10 cellular contexts compared by ENCODE assay signal in the genomic region with DNA sequence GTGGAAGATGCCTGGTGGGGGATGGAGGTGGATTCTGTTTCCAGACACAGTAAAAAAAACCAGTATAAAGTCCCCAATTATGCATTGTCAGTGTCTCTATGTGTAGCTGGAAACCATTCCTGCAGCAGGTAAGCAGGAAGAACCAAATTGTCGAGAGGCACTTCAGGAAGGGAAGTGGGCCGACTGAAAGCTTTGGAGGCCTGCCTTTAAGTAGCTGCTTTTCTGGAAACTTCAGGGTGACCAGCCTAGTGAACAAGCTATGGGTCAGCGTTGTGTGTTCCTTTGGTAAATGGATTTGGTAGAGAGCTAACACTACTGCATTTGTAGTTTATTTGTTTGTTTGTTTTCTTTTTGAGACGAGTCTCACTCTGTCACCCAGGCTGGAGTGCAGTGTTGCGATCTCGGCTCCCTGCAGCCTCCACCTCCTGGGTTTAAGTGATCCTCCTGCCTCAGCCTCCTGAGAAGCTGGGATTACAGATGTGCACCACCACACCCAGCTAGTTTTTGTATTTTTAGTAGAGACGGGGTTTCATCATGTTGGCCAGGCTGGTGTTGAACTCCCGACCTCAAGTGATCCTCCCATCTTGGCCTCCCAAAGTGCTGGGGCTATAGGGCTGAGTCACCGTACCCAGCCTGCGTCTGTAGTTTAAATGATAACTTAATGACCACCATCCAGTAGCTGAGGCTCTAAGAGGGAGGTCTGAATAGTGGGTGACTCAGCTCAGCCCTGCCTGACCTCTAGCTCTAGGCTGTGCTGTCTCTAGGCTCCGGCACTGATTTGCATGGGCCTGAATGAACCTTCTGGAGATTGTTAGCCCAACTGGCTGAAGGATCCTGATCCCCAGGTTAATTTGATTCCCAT. TPM values are rescaled to one million over a fixed set of nuclear protein-coding genes. Genes with fewer than 3 reads are reported as not detected.
DNase-seq lines count a peak whose midpoint lies in the region; ATAC-seq and TF ChIP-seq lines count a peak whose summit lies in the region.
"Had no signal": no experiment of that assay in that cellular context is flagged by ENCODE, and none has a peak within 500 bp of the region (broad histone marks: within the 10 kb centered on the region; RNA-seq: fewer than 3 reads in every experiment).

No MANE protein-coding gene starts in this region.

- H3K27me3 ChIP-seq in esophagus squamous epithelium, result no peaks in the 10 kb centered on the region

- H3K4me1 ChIP-seq in HEK293 (ENCODE audit: control insufficient read depth, insufficient read depth, low read length) (no peaks in the 10 kb centered on the region), esophagus squamous epithelium (peaks cover 0 to 13% (median 4%) of the 10 kb centered on the region in 3 donors)

- H3K9me3 ChIP-seq in HEK293 (ENCODE audit: control insufficient read depth, insufficient read depth, low read depth, low read length) (no peaks in the 10 kb centered on the region), esophagus squamous epithelium (no peaks in the 10 kb centered on the region)

- 0 out of 2 replicates have a peak overlapping the region, but pooled peaks have one; percentile 84 for H3K27ac ChIP-seq in 22Rv1
- no peak overlapping the region for H3K27ac ChIP-seq in HEK293 (ENCODE audit: extremely low read depth, low read depth, low read length)
- H3K27ac ChIP-seq in esophagus squamous epithelium, result no peak overlapping the region
- H3K27ac ChIP-seq: C4-2B had no signal

- POLR2A ChIA-PET in HEK293 (lab: Yijun Ruan, JAX), result interaction anchor here (1.1 kb wide), 1 partner anchor 9 kb away, joined by 3 read pairs; no protein-coding TSS in a partner anchor

- no peak overlapping the region for H3K4me3 ChIP-seq in HEK293 (ENCODE audit: low read depth, low read length)
- no peak overlapping the region for H3K4me3 ChIP-seq in esophagus squamous epithelium

- no peak for TF ChIP-seq CTCF in 22Rv1 (IDR thresholded peaks at IDR 0.05)
- no peak for TF ChIP-seq CTCF in HEK293 (tag by site-specific recombination; IDR thresholded peaks at IDR 0.05)
- no peak for TF ChIP-seq CTCF in esophagus squamous epithelium (IDR thresholded peaks at IDR 0.05)

- no peaks in the 10 kb centered on the region for H3K36me3 ChIP-seq in HEK293 (ENCODE audit: control insufficient read depth in 2 of 2, insufficient read depth in 1 of 2, low read length in 2 of 2)
- H3K36me3 ChIP-seq in esophagus squamous epithelium, result no peaks in the 10 kb centered on the region

- intact Hi-C loops in esophagus squamous epithelium (cut with DNase I), result no loop called here

- DNase-seq in T1000 (lab: John Stamatoyannopoulos, UW), result peak; percentile 11
- peak; percentile 61 for DNase-seq in hepatic stellate cell (ENCODE audit: low spot score)
- no peak for DNase-seq in NCI-H2196 (lab: John Stamatoyannopoulos, UW; ENCODE audit: unreplicated experiment)
- no peak for DNase-seq in esophagus squamous epithelium (lab: John Stamatoyannopoulos, UW)

- no peak for TF ChIP-seq POLR2A in esophagus squamous epithelium (IDR thresholded peaks at IDR 0.05)

- ATAC-seq in GM19463 (IDR thresholded peaks at IDR 0.05; ENCODE audit: unreplicated experiment) (no peak), HG02763 (IDR thresholded peaks at IDR 0.05; ENCODE audit: unreplicated experiment) (no peak)
- ATAC-seq: Right ventricle myocardium inferior had no signal

- CTCF ChIA-PET in HEK293 (lab: Yijun Ruan, JAX), result interaction anchor here (0.6 to 1.6 kb wide), 3 partner anchors 9 to 126 kb away, joined by 3 to 6 read pairs (median 4); no protein-coding TSS in a partner anchor

- 72 to 79% methylated on average over 11 of the region's 11 CpGs for WGBS in esophagus squamous epithelium, 2 donors

TF ChIP-seq in HEK293, 187 proteins besides CTCF, POLR2A, EP300 and RAD21:
- TF ChIP-seq SETDB1 (IDR thresholded peaks at IDR 0.05; ENCODE audit: insufficient read length, low read length) (peak; percentile 48), ZNF302 (tag by site-specific recombination; IDR thresholded peaks at IDR 0.05; ENCODE audit: low read depth) (no peak), GLIS1 (tag by site-specific recombination; IDR thresholded peaks at IDR 0.05) (peak; percentile 53), ZNF571 (tag by site-specific recombination; IDR thresholded peaks at IDR 0.05) (no peak), SCRT1 (tag by site-specific recombination; IDR thresholded peaks at IDR 0.05; ENCODE audit: borderline replicate concordance) (no peak), ZNF639 (tag by site-specific recombination; IDR thresholded peaks at IDR 0.05) (peak; percentile 25; the same call in 1 of the 2 replicates), WT1 (tag by site-specific recombination; IDR thresholded peaks at IDR 0.05) (peak; percentile 36; the same call in 1 of the 2 replicates), ZNF664 (tag by site-specific recombination; IDR thresholded peaks at IDR 0.05) (peak; percentile 47; the same call in 1 of the 2 replicates), ZSCAN30 (tag by site-specific recombination; IDR thresholded peaks at IDR 0.05) (no peak), ZNF211 (tag by site-specific recombination; IDR thresholded peaks at IDR 0.05; ENCODE audit: low read depth) (no peak), ZNF670 (tag by site-specific recombination; IDR thresholded peaks at IDR 0.05; ENCODE audit: low read depth) (no peak), SP7 (tag by site-specific recombination; IDR thresholded peaks at IDR 0.05) (peak; percentile 84), GFI1B (tag by site-specific recombination; IDR thresholded peaks at IDR 0.05) (no peak), ZFP37 (tag by site-specific recombination; IDR thresholded peaks at IDR 0.05) (no peak)
- TF ChIP-seq, protein P1, sequence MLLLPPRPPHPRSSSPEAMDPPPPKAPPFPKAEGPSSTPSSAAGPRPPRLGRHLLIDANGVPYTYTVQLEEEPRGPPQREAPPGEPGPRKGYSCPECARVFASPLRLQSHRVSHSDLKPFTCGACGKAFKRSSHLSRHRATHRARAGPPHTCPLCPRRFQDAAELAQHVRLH (tag by site-specific recombination; IDR thresholded peaks at IDR 0.05), result no peak
- TF ChIP-seq, protein P2, sequence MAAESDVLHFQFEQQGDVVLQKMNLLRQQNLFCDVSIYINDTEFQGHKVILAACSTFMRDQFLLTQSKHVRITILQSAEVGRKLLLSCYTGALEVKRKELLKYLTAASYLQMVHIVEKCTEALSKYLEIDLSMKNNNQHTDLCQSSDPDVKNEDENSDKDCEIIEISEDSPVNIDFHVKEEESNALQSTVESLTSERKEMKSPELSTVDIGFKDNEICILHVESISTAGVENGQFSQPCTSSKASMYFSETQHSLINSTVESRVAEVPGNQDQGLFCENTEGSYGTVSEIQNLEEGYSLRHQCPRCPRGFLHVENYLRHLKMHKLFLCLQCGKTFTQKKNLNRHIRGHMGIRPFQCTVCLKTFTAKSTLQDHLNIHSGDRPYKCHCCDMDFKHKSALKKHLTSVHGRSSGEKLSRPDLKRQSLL (tag by site-specific recombination; IDR thresholded peaks at IDR 0.05), result peak; percentile 76; the same call in 1 of the 2 replicates
TF ChIP-seq in HEK293: peak in this region for 7.

RNA-seq across cellular contexts. Expression of gene PTPRJ, which starts 12.8 kb away (rescaled TPM):
- 10 to 100 TPM in 1 of 4 donors, 1 to 10 TPM in 3; 1.7 to 11.6 (median 3.4) TPM for total RNA-seq in esophagus squamous epithelium

Comparison
In these comparisons a context has a peak if more than half of its experiments do, and no peak if none do; other contexts are left out.
1. DNase-seq: peak in T1000 (single experiment) and hepatic stellate cell (single experiment); none in NCI-H2196 (single experiment) and esophagus squamous epithelium (single experiment).